In genomic region chr12:65877836-65878235, GRCh38 we compare ENCODE assay signal across 12 cellular contexts. TPM values are rescaled to one million over a fixed set of nuclear protein-coding genes. Genes with fewer than 3 reads are reported as not detected.
"Had no signal": no experiment of that assay in that cellular context is flagged by ENCODE, and none has a peak within 500 bp of the region (broad histone marks: within the 10 kb centered on the region; RNA-seq: fewer than 3 reads in every experiment).

No MANE protein-coding gene starts in this region.

- H3K36me3 ChIP-seq: esophagus muscularis mucosa, right atrium auricular region, tibial artery, vagina had no signal

- ATAC-seq: activated CD8-positive, alpha-beta memory T cell treated with anti-CD3 and anti-CD28 coated beads, Interleukin-2, amount 10 ng/mL, durations not matched to agents 7 days and 5 days; activated naive CD4-positive, alpha-beta T cell treated with anti-CD3 and anti-CD28 coated beads, Interleukin-2, amount 50 U/mL, for 72 hours; foreskin keratinocyte; stimulated activated effector memory CD8-positive, alpha-beta T cell treated with anti-CD3 and anti-CD28 coated beads, Interleukin-12 subunit alpha, Interleukin-12 subunit beta, amount 100 ng/mL, for 72 hours had no signal

- H3K27ac ChIP-seq: esophagus muscularis mucosa, foreskin keratinocyte, tibial artery, vagina had no signal

- H3K9me3 Mint-ChIP-seq: activated naive CD4-positive, alpha-beta T cell treated with anti-CD3 and anti-CD28 coated beads, Interleukin-2, amount 50 U/mL, for 72 hours; activated T-cell treated with anti-CD3 and anti-CD28 coated beads, Interleukin-2, amount 50 U/mL, for 24 hours; stimulated activated effector memory CD8-positive, alpha-beta T cell treated with anti-CD3 and anti-CD28 coated beads, Interleukin-12 subunit alpha, Interleukin-12 subunit beta, amount 100 ng/mL, for 72 hours; T-helper 1 cell treated with Interleukin-12 subunit alpha and Interleukin-12 subunit beta and Interleukin-4 antibody, amounts not matched to agents 30 μg/mL and 1 μg/mL, for 36 hours had no signal

- H3K4me1 Mint-ChIP-seq: activated CD8-positive, alpha-beta memory T cell treated with anti-CD3 and anti-CD28 coated beads, Interleukin-2, amount 10 ng/mL, durations not matched to agents 7 days and 5 days; stimulated activated effector memory CD8-positive, alpha-beta T cell treated with anti-CD3 and anti-CD28 coated beads, Interleukin-12 subunit alpha, Interleukin-12 subunit beta, amount 100 ng/mL, for 72 hours had no signal

- H3K4me3 Mint-ChIP-seq: activated CD8-positive, alpha-beta memory T cell treated with anti-CD3 and anti-CD28 coated beads, Interleukin-2, amount 10 ng/mL, durations not matched to agents 7 days and 5 days; activated T-cell treated with anti-CD3 and anti-CD28 coated beads, Interleukin-2, amount 50 U/mL, for 24 hours; stimulated activated effector memory CD8-positive, alpha-beta T cell treated with anti-CD3 and anti-CD28 coated beads, Interleukin-12 subunit alpha, Interleukin-12 subunit beta, amount 100 ng/mL, for 72 hours; T-helper 1 cell treated with Interleukin-12 subunit alpha and Interleukin-12 subunit beta and Interleukin-4 antibody, amounts not matched to agents 30 μg/mL and 1 μg/mL, for 36 hours had no signal

- H3K36me3 Mint-ChIP-seq: activated CD8-positive, alpha-beta memory T cell treated with anti-CD3 and anti-CD28 coated beads, Interleukin-2, amount 10 ng/mL, durations not matched to agents 7 days and 5 days; activated naive CD4-positive, alpha-beta T cell treated with anti-CD3 and anti-CD28 coated beads, Interleukin-2, amount 50 U/mL, for 72 hours; stimulated activated effector memory CD8-positive, alpha-beta T cell treated with anti-CD3 and anti-CD28 coated beads, Interleukin-12 subunit alpha, Interleukin-12 subunit beta, amount 100 ng/mL, for 72 hours had no signal

- H3K9me3 ChIP-seq: esophagus muscularis mucosa, right atrium auricular region, tibial artery, vagina had no signal

- H3K27ac Mint-ChIP-seq: activated CD8-positive, alpha-beta memory T cell treated with anti-CD3 and anti-CD28 coated beads, Interleukin-2, amount 10 ng/mL, durations not matched to agents 7 days and 5 days; activated naive CD4-positive, alpha-beta T cell treated with anti-CD3 and anti-CD28 coated beads, Interleukin-2, amount 50 U/mL, for 72 hours; activated T-cell treated with anti-CD3 and anti-CD28 coated beads, Interleukin-2, amount 50 U/mL, for 24 hours; stimulated activated effector memory CD8-positive, alpha-beta T cell treated with anti-CD3 and anti-CD28 coated beads, Interleukin-12 subunit alpha, Interleukin-12 subunit beta, amount 100 ng/mL, for 72 hours; T-helper 1 cell treated with Interleukin-12 subunit alpha and Interleukin-12 subunit beta and Interleukin-4 antibody, amounts not matched to agents 30 μg/mL and 1 μg/mL, for 36 hours had no signal

- H3K4me3 ChIP-seq: esophagus muscularis mucosa, right atrium auricular region, tibial artery, vagina had no signal

- H3K27me3 ChIP-seq: esophagus muscularis mucosa, foreskin keratinocyte, right atrium auricular region, tibial artery, vagina had no signal

- DNase-seq: activated CD4-positive, alpha-beta T cell treated with anti-CD3 and anti-CD28 coated beads, Interleukin-2, amount 50 U/mL, for 4 hours; activated CD8-positive, alpha-beta memory T cell treated with anti-CD3 and anti-CD28 coated beads, Interleukin-2, amount 10 ng/mL, durations not matched to agents 7 days and 5 days; activated effector memory CD4-positive, alpha-beta T cell treated with Interleukin-2 at 50 U/mL for 16 hours; activated T-cell treated with anti-CD3 and anti-CD28 coated beads, Interleukin-2, amount 50 U/mL, for 24 hours; foreskin keratinocyte; tibial artery had no signal

RNA-seq across cellular contexts. Expression of gene HMGA2, which starts 53.6 kb away (rescaled TPM):
- total RNA-seq: activated CD8-positive, alpha-beta memory T cell treated with anti-CD3 and anti-CD28 coated beads, Interleukin-2, amount 10 ng/mL, durations not matched to agents 7 days and 5 days; right atrium auricular region had no signal
